ENCODE assay signal across 8 cellular contexts in genomic region chr1:64469121-64469520, GRCh38. TPM values are rescaled to one million over a fixed set of nuclear protein-coding genes. Genes with fewer than 3 reads are reported as not detected.
DNase-seq lines count a peak whose midpoint lies in the region; ATAC-seq lines count a peak whose summit lies in the region.

No MANE protein-coding gene starts in this region.

- H4K91ac ChIP-seq in mesenchymal stem cell (ENCODE audit: low read length) = no peak overlapping the region

- no peak overlapping the region for H3K27ac Mint-ChIP-seq in activated T-cell treated with anti-CD3 and anti-CD28 coated beads, Interleukin-2, amount 50 U/mL, for 24 hours
- H3K27ac Mint-ChIP-seq in activated CD4-positive, alpha-beta memory T cell treated with anti-CD3 and anti-CD28 coated beads for 36 hours = no peak overlapping the region

- CTCF ChIA-PET in activated CD4-positive, alpha-beta memory T cell treated with anti-CD3 and anti-CD28 coated beads for 36 hours (lab: Charles Lee) = no interaction called here

- H4K8ac ChIP-seq in mesenchymal stem cell (ENCODE audit: low read length) = no peak overlapping the region

- peaks cover 10% of the 10 kb centered on the region for H3K4me1 ChIP-seq in iPS-15b (ENCODE audit: control insufficient read depth, insufficient read depth, low read length)
- H3K4me1 ChIP-seq in subcutaneous abdominal adipose tissue (ENCODE audit: control insufficient read depth in 5 of 5, insufficient read depth in 5 of 5, low read length in 5 of 5) = peaks cover 0 to 35% (median 34%) of the 10 kb centered on the region in 5 donors
- H3K4me1 ChIP-seq in mesenchymal stem cell (ENCODE audit: control insufficient read depth, insufficient read depth, low read depth, low read length) = peaks cover 11% of the 10 kb centered on the region

- intact Hi-C loops in activated CD4-positive, alpha-beta memory T cell treated with anti-CD3 and anti-CD28 coated beads for 36 hours (cut with micrococcal nuclease) = loop anchor here (5.0 kb wide), 1 partner anchor 83 kb away; no protein-coding TSS in a partner anchor

- H2AK5ac ChIP-seq in mesenchymal stem cell (ENCODE audit: low read length, severe bottlenecking) = no peak overlapping the region

- no peak overlapping the region for H2BK15ac ChIP-seq in mesenchymal stem cell (ENCODE audit: low read depth, poor library complexity, severe bottlenecking)

- no peak for DNase-seq in activated T-cell treated with anti-CD3 and anti-CD28 coated beads, Interleukin-2, amount 50 U/mL, for 24 hours
- DNase-seq in activated T-cell treated with anti-CD3 and anti-CD28 coated beads, Interleukin-2, amount 50 U/mL, for 48 hours = no peak
- DNase-seq in activated CD4-positive, alpha-beta memory T cell treated with anti-CD3 and anti-CD28 coated beads for 36 hours = no peak
- no peak for DNase-seq in mesenchymal stem cell
- no peak for DNase-seq in NOMO-1 treated with DMSO at 0.1 percent for 48 hours (lab: John Stamatoyannopoulos, UW; ENCODE audit: unreplicated experiment)

- peaks cover 18% of the 10 kb centered on the region for H3K4me1 Mint-ChIP-seq in activated T-cell treated with anti-CD3 and anti-CD28 coated beads, Interleukin-2, amount 50 U/mL, for 24 hours (ENCODE audit: low read depth)
- H3K4me1 Mint-ChIP-seq in activated CD4-positive, alpha-beta memory T cell treated with anti-CD3 and anti-CD28 coated beads for 36 hours (ENCODE audit: low read depth) = peaks cover 12% of the 10 kb centered on the region

- peaks cover 48% of the 10 kb centered on the region for H3K27me3 Mint-ChIP-seq in activated T-cell treated with anti-CD3 and anti-CD28 coated beads, Interleukin-2, amount 50 U/mL, for 24 hours
- H3K27me3 Mint-ChIP-seq in activated CD4-positive, alpha-beta memory T cell treated with anti-CD3 and anti-CD28 coated beads for 36 hours = peaks cover 53% of the 10 kb centered on the region

- no peak overlapping the region for H3K4me2 ChIP-seq in mesenchymal stem cell (ENCODE audit: low read length, poor library complexity, severe bottlenecking)

- POLR2A ChIA-PET in activated CD4-positive, alpha-beta memory T cell treated with anti-CD3 and anti-CD28 coated beads for 36 hours (lab: Charles Lee) = no interaction called here

- no peak overlapping the region for H2BK12ac ChIP-seq in mesenchymal stem cell (ENCODE audit: low read length in 2 of 2)

- H2BK120ac ChIP-seq in mesenchymal stem cell (ENCODE audit: low read depth, low read length) = no peak overlapping the region

- no peak overlapping the region for H3K4ac ChIP-seq in mesenchymal stem cell (ENCODE audit: low read depth in 1 of 2, low read length in 2 of 2)

- H3K14ac ChIP-seq in mesenchymal stem cell (ENCODE audit: low read length in 2 of 2) = no peak overlapping the region

- H3K18ac ChIP-seq in mesenchymal stem cell (ENCODE audit: low read depth in 1 of 2, low read length in 2 of 2) = no peak overlapping the region

- no peaks in the 10 kb centered on the region for H3K9me3 Mint-ChIP-seq in activated T-cell treated with anti-CD3 and anti-CD28 coated beads, Interleukin-2, amount 50 U/mL, for 24 hours
- H3K9me3 Mint-ChIP-seq in activated CD4-positive, alpha-beta memory T cell treated with anti-CD3 and anti-CD28 coated beads for 36 hours = no peaks in the 10 kb centered on the region

- no peak overlapping the region for H2AFZ ChIP-seq in mesenchymal stem cell (ENCODE audit: low read depth, low read length)

- H3K27ac ChIP-seq in subcutaneous abdominal adipose tissue (ENCODE audit: low read depth, low read length) = peak overlapping the region; percentile 81
- H3K27ac ChIP-seq in mesenchymal stem cell (ENCODE audit: low read length, poor library complexity, severe bottlenecking) = no peak overlapping the region

- H3K36me3 ChIP-seq in iPS-15b (ENCODE audit: control insufficient read depth, insufficient read depth, low read length) = no peaks in the 10 kb centered on the region
- no peaks in the 10 kb centered on the region for H3K36me3 ChIP-seq in subcutaneous abdominal adipose tissue (ENCODE audit: control insufficient read depth in 5 of 5, insufficient read depth in 5 of 5, low read length in 5 of 5)
- H3K36me3 ChIP-seq in mesenchymal stem cell (ENCODE audit: control insufficient read depth in 1 of 2, insufficient read depth in 2 of 2, low read depth in 1 of 2, low read length in 2 of 2) = no peaks in the 10 kb centered on the region

- H2BK5ac ChIP-seq in mesenchymal stem cell (ENCODE audit: low read depth, low read length, poor library complexity, severe bottlenecking) = no peak overlapping the region

- peaks cover 22% of the 10 kb centered on the region for H3K79me1 ChIP-seq in mesenchymal stem cell (replicated peaks; ENCODE audit: low read length, poor library complexity, severe bottlenecking)

- H3K9me3 ChIP-seq in iPS-15b (ENCODE audit: control insufficient read depth, insufficient read depth, low read length) = no peaks in the 10 kb centered on the region
- no peaks in the 10 kb centered on the region for H3K9me3 ChIP-seq in subcutaneous abdominal adipose tissue (ENCODE audit: control insufficient read depth in 5 of 5, low read length in 5 of 5)
- no peaks in the 10 kb centered on the region for H3K9me3 ChIP-seq in mesenchymal stem cell (ENCODE audit: control insufficient read depth, low read length)

- H3K27me3 ChIP-seq in iPS-15b (ENCODE audit: control insufficient read depth, insufficient read depth, low read length) = peaks cover 22% of the 10 kb centered on the region
- H3K27me3 ChIP-seq in subcutaneous abdominal adipose tissue (ENCODE audit: control insufficient read depth in 5 of 5, insufficient read depth in 4 of 5, low read length in 5 of 5) = no peaks in the 10 kb centered on the region
- peaks cover 10 to 12% of the 10 kb centered on the region in 2 experiments for H3K27me3 ChIP-seq in mesenchymal stem cell (ENCODE audit: control insufficient read depth in 1 of 2, insufficient read depth in 1 of 2, low read length in 2 of 2)

- peak overlapping the region; percentile 82 for H3K4me3 Mint-ChIP-seq in activated T-cell treated with anti-CD3 and anti-CD28 coated beads, Interleukin-2, amount 50 U/mL, for 24 hours
- peak overlapping the region; percentile 36 for H3K4me3 Mint-ChIP-seq in activated CD4-positive, alpha-beta memory T cell treated with anti-CD3 and anti-CD28 coated beads for 36 hours

- ATAC-seq in GM21737 (IDR thresholded peaks at IDR 0.05; ENCODE audit: unreplicated experiment) = no peak

- H3K4me3 ChIP-seq in iPS-15b (ENCODE audit: low read depth, low read length) (peak overlapping the region; percentile 96), subcutaneous abdominal adipose tissue (ENCODE audit: low read depth in 1 of 5, low read length in 5 of 5) (peak overlapping the region in 4 of 5 donors; percentile 73 to 97 (median 93)), mesenchymal stem cell (ENCODE audit: insufficient read depth in 1 of 2, low read depth in 1 of 2, low read length in 2 of 2) (peak overlapping the region in 1 of 2 experiments; percentile 93)

- WGBS in mesenchymal stem cell = 33% methylated on average over 5 of the region's 6 CpGs

- peak overlapping the region; percentile 71 for H3K9ac ChIP-seq in iPS-15b (ENCODE audit: low read depth, low read length)
- peak overlapping the region in 1 of 5 donors; percentile 76 for H3K9ac ChIP-seq in subcutaneous abdominal adipose tissue (ENCODE audit: low read length in 5 of 5)
- no peak overlapping the region for H3K9ac ChIP-seq in mesenchymal stem cell (ENCODE audit: low read length)

- no peaks in the 10 kb centered on the region for H3K36me3 Mint-ChIP-seq in activated T-cell treated with anti-CD3 and anti-CD28 coated beads, Interleukin-2, amount 50 U/mL, for 24 hours (ENCODE audit: low read depth)
- H3K36me3 Mint-ChIP-seq in activated CD4-positive, alpha-beta memory T cell treated with anti-CD3 and anti-CD28 coated beads for 36 hours = no peaks in the 10 kb centered on the region

- no peak overlapping the region for H3K23ac ChIP-seq in mesenchymal stem cell (ENCODE audit: low read length in 2 of 2)

RNA-seq across cellular contexts. Expression of gene CACHD1, which starts 0.8 kb away (rescaled TPM):
- total RNA-seq in activated CD4-positive, alpha-beta memory T cell treated with anti-CD3 and anti-CD28 coated beads for 36 hours = under 1 TPM; 0.27 to 0.33 TPM
- 2.3 TPM for polyA plus RNA-seq in mesenchymal stem cell (2013, experiment 1 of 2)
- 2.3 TPM for polyA plus RNA-seq in mesenchymal stem cell (2013, experiment 2 of 2)
